32 cellular contexts compared by ENCODE assay signal in genomic region chr13:88417801-88418200, GRCh38.
DNase-seq lines count a peak whose midpoint lies in the region; ATAC-seq, FAIRE-seq and TF ChIP-seq lines count a peak whose summit lies in the region.
"Had no signal": no experiment of that assay in that cellular context is flagged by ENCODE, and none has a peak within 500 bp of the region (broad histone marks: within the 10 kb centered on the region; RNA-seq: fewer than 3 reads in every experiment).

No MANE protein-coding gene starts in this region.

- 4% methylated on average over 1 of the region's 1 CpG for WGBS in HepG2 (ENCODE audit: low lambda C conversion rate)
- WGBS in right lobe of liver (ENCODE audit: insufficient coverage, low coverage, low lambda C conversion rate, missing lambda C conversion rate) = 48% methylated on average over 1 of the region's 1 CpG
- WGBS in A549 (ENCODE audit: missing lambda C conversion rate) = 41% methylated on average over 1 of the region's 1 CpG
- WGBS in IMR-90 (ENCODE audit: extremely low coverage in 2 of 2, insufficient read length in 1 of 2), 2 experiments = no CpG with 5 or more reads among the region's 1 CpG
- WGBS in K562 (ENCODE audit: insufficient coverage, low coverage, missing lambda C conversion rate) = 0% methylated on average over 1 of the region's 1 CpG

- H3K27me3 ChIP-seq in HepG2 (ENCODE audit: control insufficient read depth in 1 of 2, insufficient read depth in 2 of 2, low read length in 2 of 2) (no peaks in the 10 kb centered on the region), right lobe of liver (no peaks in the 10 kb centered on the region), IMR-90 (ENCODE audit: control insufficient read depth, insufficient read depth, low read length) (no peaks in the 10 kb centered on the region), K562 (ENCODE audit: control insufficient read depth in 2 of 2, insufficient read depth in 2 of 2, low read length in 2 of 2) (no peaks in the 10 kb centered on the region)
- H3K27me3 ChIP-seq: BE2C; BLaER1; BLaER1 treated with 17β-estradiol and CSF1 and Interleukin-3, amounts not matched to agents 10 nM and 100 nM had no signal

- BruUV-seq in HepG2 (replicated peaks; lab: Mats Ljungman, UMichigan) (no TSS peak), IMR-90 (replicated peaks; lab: Mats Ljungman, UMichigan) (no TSS peak), K562 (replicated peaks; lab: Mats Ljungman, UMichigan) (no TSS peak)

- H3K18ac ChIP-seq in IMR-90 (ENCODE audit: low read depth, low read length) = no peak overlapping the region

- TF ChIP-seq POLR2A in HepG2 (IDR thresholded peaks at IDR 0.05; ENCODE audit: insufficient read depth in 1 of 2, low read depth in 2 of 2, low read length in 2 of 2) (no peak), right lobe of liver (IDR thresholded peaks at IDR 0.05) (no peak), A549 (IDR thresholded peaks at IDR 0.05; ENCODE audit: low read length) (no peak), IMR-90 (IDR thresholded peaks at IDR 0.05; ENCODE audit: low read depth, low read length) (no peak), K562 (conservative IDR thresholded peaks at IDR 0.05) (no peak)

- in situ Hi-C loops in HepG2 (cut with HindIII; ENCODE audit: extremely low pct_ligation_motif_present, low pct_unique_long_range_greater_than_20kb) (no loop called here), IMR-90 (cut with MboI; ENCODE audit: low sequenced_read_pairs) (no loop called here), K562 (cut with MboI) (no loop called here)

- no peak overlapping the region for H3K9ac ChIP-seq in HepG2 (ENCODE audit: insufficient read depth, low read depth, low read length)
- no peak overlapping the region for H3K9ac ChIP-seq in IMR-90 (ENCODE audit: low read depth, low read length)
- no peak overlapping the region for H3K9ac ChIP-seq in K562 (ENCODE audit: insufficient read depth in 1 of 2, low read depth in 2 of 2, low read length in 2 of 2)
- H3K9ac ChIP-seq: BLaER1; BLaER1 treated with 17β-estradiol and CSF1 and Interleukin-3, amounts not matched to agents 10 nM and 100 nM had no signal

- no peak overlapping the region for H3K4me2 ChIP-seq in HepG2 (ENCODE audit: low read depth, low read length)
- H3K4me2 ChIP-seq in A549 = no peak overlapping the region
- H3K4me2 ChIP-seq in IMR-90 (ENCODE audit: low read depth, low read length) = no peak overlapping the region
- H3K4me2 ChIP-seq in K562 (ENCODE audit: insufficient read depth, low read length) = no peak overlapping the region
- H3K4me2 ChIP-seq: BLaER1; BLaER1 treated with 17β-estradiol and CSF1 and Interleukin-3, amounts not matched to agents 10 nM and 100 nM had no signal

- no peak for TF ChIP-seq CTCF in HepG2 (CRISPR knock-in tag; IDR thresholded peaks at IDR 0.05)
- TF ChIP-seq CTCF in right lobe of liver (IDR thresholded peaks at IDR 0.05) = no peak
- no peak for TF ChIP-seq CTCF in A549 (IDR thresholded peaks at IDR 0.05)
- no peak for TF ChIP-seq CTCF in IMR-90 (conservative IDR thresholded peaks at IDR 0.05; ENCODE audit: low read depth, low read length)
- no peak for TF ChIP-seq CTCF in K562 (IDR thresholded peaks at IDR 0.05 in 2 of 3, conservative IDR thresholded peaks at IDR 0.05 in 1 of 3; ENCODE audit: insufficient read depth in 2 of 3, low read depth in 1 of 3, low read length in 3 of 3)

- H4K20me1 ChIP-seq in HepG2 (ENCODE audit: insufficient read depth, low read length) (no peaks in the 10 kb centered on the region), IMR-90 (ENCODE audit: insufficient read depth, low read length) (no peaks in the 10 kb centered on the region), K562 (replicated peaks; ENCODE audit: control insufficient read depth, insufficient read depth, low read length) (no peaks in the 10 kb centered on the region)
- H4K20me1 ChIP-seq: BLaER1; BLaER1 treated with 17β-estradiol and CSF1 and Interleukin-3, amounts not matched to agents 10 nM and 100 nM had no signal

- H2AK5ac ChIP-seq in IMR-90 (ENCODE audit: low read depth, low read length) = no peak overlapping the region

- H3K79me1 ChIP-seq in IMR-90 (ENCODE audit: low read depth in 1 of 2, low read length in 2 of 2) = no peaks in the 10 kb centered on the region

- H4K8ac ChIP-seq in IMR-90 (ENCODE audit: low read depth in 2 of 2, low read length in 2 of 2) = no peak overlapping the region

- H3K27ac ChIP-seq in HepG2 (ENCODE audit: extremely low read length, insufficient read depth, low read length) = no peak overlapping the region
- no peak overlapping the region for H3K27ac ChIP-seq in right lobe of liver
- no peak overlapping the region for H3K27ac ChIP-seq in A549
- no peak overlapping the region for H3K27ac ChIP-seq in IMR-90 (ENCODE audit: insufficient read depth, low read length)
- H3K27ac ChIP-seq in K562 (ENCODE audit: extremely low read depth, low read depth, low read length) = no peak overlapping the region
- H3K27ac ChIP-seq: 22Rv1; BLaER1; BLaER1 treated with 17β-estradiol and CSF1 and Interleukin-3, amounts not matched to agents 10 nM and 100 nM; C4-2B had no signal

- H3K9me1 ChIP-seq in IMR-90 (ENCODE audit: insufficient read depth, low read length) (no peaks in the 10 kb centered on the region), K562 (ENCODE audit: control insufficient read depth, insufficient read depth, low read length) (no peaks in the 10 kb centered on the region)

- no peak overlapping the region for H4K5ac ChIP-seq in IMR-90 (ENCODE audit: low read depth, low read length)

- H3K4me3 ChIP-seq in HepG2 (replicated peaks in 1 of 3; ENCODE audit: insufficient read depth in 1 of 3, low read depth in 2 of 3, low read length in 3 of 3) = no peak overlapping the region
- no peak overlapping the region for H3K4me3 ChIP-seq in right lobe of liver
- H3K4me3 ChIP-seq in A549 = no peak overlapping the region
- H3K4me3 ChIP-seq in IMR-90 (ENCODE audit: insufficient read depth, low read depth, low read length) = no peak overlapping the region
- H3K4me3 ChIP-seq in K562 = no peak overlapping the region
- H3K4me3 ChIP-seq: BLaER1; BLaER1 treated with 17β-estradiol and CSF1 and Interleukin-3, amounts not matched to agents 10 nM and 100 nM had no signal

- intact Hi-C loops in HepG2 (cut with micrococcal nuclease; ENCODE audit: unreplicated experiment) (no loop called here), right lobe of liver (cut with DNase I) (no loop called here), IMR-90 (cut with micrococcal nuclease) (no loop called here), K562 (cut with micrococcal nuclease) (no loop called here)

- H4K91ac ChIP-seq in IMR-90 (ENCODE audit: insufficient read depth, low read depth, low read length) = no peak overlapping the region

- H3K9me3 ChIP-seq in HepG2 (ENCODE audit: low read length) (peaks cover 7% of the 10 kb centered on the region; the same call in 1 of the 2 replicates), right lobe of liver (no peaks in the 10 kb centered on the region), A549 (no peaks in the 10 kb centered on the region), IMR-90 (ENCODE audit: control insufficient read depth, insufficient read depth, low read length) (no peaks in the 10 kb centered on the region), K562 (replicated peaks; ENCODE audit: control insufficient read depth, insufficient read depth, low read depth, low read length) (no peaks in the 10 kb centered on the region)
- H3K9me3 ChIP-seq: BE2C; BLaER1; BLaER1 treated with 17β-estradiol and CSF1 and Interleukin-3, amounts not matched to agents 10 nM and 100 nM; Caco-2 had no signal

- no peak overlapping the region for H3K23ac ChIP-seq in IMR-90 (ENCODE audit: low read depth, low read length)

- H2BK120ac ChIP-seq in IMR-90 (ENCODE audit: low read depth, low read length) = no peak overlapping the region

- FAIRE-seq in HepG2 (lab: Jason Lieb, UNC) = no peak
- FAIRE-seq in A549 (lab: Jason Lieb, UNC) = no peak
- no peak for FAIRE-seq in K562 (lab: Jason Lieb, UNC)

- no peak overlapping the region for H3K56ac ChIP-seq in IMR-90 (ENCODE audit: extremely low read depth, insufficient read depth, low read length)

- POLR2A ChIA-PET in HepG2 (lab: Yijun Ruan, JAX) (no interaction called here), A549 (lab: Yijun Ruan, JAX) (no interaction called here), IMR-90 (lab: Charles Lee; ENCODE audit: unreplicated experiment) (no interaction called here), K562 (lab: Yijun Ruan, JAX) (no interaction called here)

- no peak overlapping the region for H2AK9ac ChIP-seq in IMR-90 (replicated peaks; ENCODE audit: low read depth, low read length, poor library complexity)

- H2AFZ ChIP-seq in HepG2 (ENCODE audit: low read length) = no peak overlapping the region
- H2AFZ ChIP-seq in IMR-90 (replicated peaks; ENCODE audit: low read length, poor library complexity) = no peak overlapping the region
- H2AFZ ChIP-seq in K562 (ENCODE audit: low read depth, low read length) = no peak overlapping the region

- no peak overlapping the region for H3K4ac ChIP-seq in IMR-90 (ENCODE audit: low read depth, low read length)

- TF ChIP-seq RAD21 in HepG2 (CRISPR knock-in tag; IDR thresholded peaks at IDR 0.05) = no peak
- TF ChIP-seq RAD21 in A549 (conservative IDR thresholded peaks at IDR 0.05 in 1 of 2, IDR thresholded peaks at IDR 0.05 in 1 of 2) = no peak
- TF ChIP-seq RAD21 in IMR-90 (IDR thresholded peaks at IDR 0.05; ENCODE audit: low read length) = no peak
- no peak for TF ChIP-seq RAD21 in K562 (CRISPR knock-in tag; conservative IDR thresholded peaks at IDR 0.05 in 1 of 2, IDR thresholded peaks at IDR 0.05 in 1 of 2)

- H3K36me3 ChIP-seq in HepG2 (replicated peaks in 1 of 2; ENCODE audit: control insufficient read depth in 1 of 2, insufficient read depth in 2 of 2, low read length in 2 of 2) (no peaks in the 10 kb centered on the region), right lobe of liver (no peaks in the 10 kb centered on the region), IMR-90 (ENCODE audit: control insufficient read depth, insufficient read depth, low read length) (no peaks in the 10 kb centered on the region), K562 (ENCODE audit: control insufficient read depth, insufficient read depth, low read length) (no peaks in the 10 kb centered on the region)
- H3K36me3 ChIP-seq: BE2C; BLaER1; BLaER1 treated with 17β-estradiol and CSF1 and Interleukin-3, amounts not matched to agents 10 nM and 100 nM had no signal

- no peaks in the 10 kb centered on the region for H3K79me2 ChIP-seq in HepG2 (ENCODE audit: insufficient read depth, low read length)
- H3K79me2 ChIP-seq in K562 (ENCODE audit: control insufficient read depth, insufficient read depth, low read length) = no peaks in the 10 kb centered on the region

- no peak overlapping the region for H2BK15ac ChIP-seq in IMR-90 (ENCODE audit: low read depth, low read length)

- TF ChIP-seq EP300 in HepG2 (IDR thresholded peaks at IDR 0.05; ENCODE audit: low read depth in 2 of 2, low read length in 2 of 2) = no peak
- TF ChIP-seq EP300 in HepG2 (CRISPR knock-in tag; IDR thresholded peaks at IDR 0.05; ENCODE audit: borderline replicate concordance) = no peak
- TF ChIP-seq EP300 in A549 (IDR thresholded peaks at IDR 0.05) = no peak
- TF ChIP-seq EP300 in K562 (IDR thresholded peaks at IDR 0.05; ENCODE audit: low read length) = no peak

- H3K14ac ChIP-seq in IMR-90 (replicated peaks; ENCODE audit: low read depth, low read length) = no peak overlapping the region

- DNase-seq in HepG2 (ENCODE audit: low spot score) (no peak), right lobe of liver (no peak), A549 (ENCODE audit: low read depth in 1 of 2, low spot score in 1 of 2) (no peak), IMR-90 (no peak), K562 (ENCODE audit: extremely low read depth in 1 of 4, low spot score in 3 of 4) (no peak), H4 (ENCODE audit: low spot score) (no peak), dedifferentiated amniotic fluid mesenchymal stem cell (ENCODE audit: extremely low spot score) (no peak)
- DNase-seq: 8988T; ACHN; AML-193; BE2C; C1 segment of cervical spinal cord; Caco-2; Calu3; CD4-positive, alpha-beta memory T cell; CD4-positive, alpha-beta T cell; CD4-positive, CD25-positive, alpha-beta regulatory T cell; CD8-positive, alpha-beta memory T cell; CD8-positive, alpha-beta T cell; COR-L47; DMS 273 treated with DMSO at 0.1 percent for 48 hours; DMS153; DMS53; DMS79; DMS79 treated with DMSO at 0.1 percent for 48 hours; DND-41; EL had no signal

- H3K4me1 ChIP-seq in HepG2 (ENCODE audit: insufficient read depth, low read length) (no peaks in the 10 kb centered on the region), right lobe of liver (no peaks in the 10 kb centered on the region), A549 (no peaks in the 10 kb centered on the region), IMR-90 (ENCODE audit: control insufficient read depth, insufficient read depth, low read length) (no peaks in the 10 kb centered on the region), K562 (replicated peaks in 1 of 2; ENCODE audit: control insufficient read depth in 2 of 2, insufficient read depth in 2 of 2, low read length in 2 of 2) (no peaks in the 10 kb centered on the region)
- H3K4me1 ChIP-seq: BE2C; BLaER1; BLaER1 treated with 17β-estradiol and CSF1 and Interleukin-3, amounts not matched to agents 10 nM and 100 nM; Caco-2 had no signal

- CTCF ChIA-PET in HepG2 (lab: Yijun Ruan, JAX; ENCODE audit: low intra/inter-chr PET ratio, low total read pairs) = no interaction called here
- CTCF ChIA-PET in A549 (lab: Yijun Ruan, JAX) = no interaction called here
- CTCF ChIA-PET in IMR-90 (lab: Yijun Ruan, JAX) = no interaction called here
- CTCF ChIA-PET in K562 (lab: Yijun Ruan, JAX; ENCODE audit: low intra/inter-chr PET ratio) = no interaction called here

- no peak overlapping the region for H2BK20ac ChIP-seq in IMR-90 (ENCODE audit: low read depth, low read length)

- H2BK5ac ChIP-seq in IMR-90 (ENCODE audit: low read depth, low read length, poor library complexity, severe bottlenecking) = no peak overlapping the region

- dilution Hi-C loops in IMR-90 (cut with HindIII; ENCODE audit: low sequenced_read_pairs, unreplicated experiment) = no loop called here

- no peak for ATAC-seq in HepG2
- ATAC-seq in right lobe of liver = no peak
- no peak for ATAC-seq in A549
- no peak for ATAC-seq in IMR-90 (ENCODE audit: low read depth)
- no peak for ATAC-seq in K562
- no peak for ATAC-seq in HG02885 (IDR thresholded peaks at IDR 0.05; ENCODE audit: poor library complexity, unreplicated experiment)
- ATAC-seq: CD8-positive, alpha-beta T cell had no signal

Comparison
In these comparisons a context has a peak if more than half of its experiments do, and no peak if none do; other contexts are left out.
1. Of the 241 proteins assayed by ChIP-seq in both HepG2 and K562: peak only in HepG2: MAFK; only in K562: none; in both: MAFF; in neither: 239.